In the genomic region with DNA sequence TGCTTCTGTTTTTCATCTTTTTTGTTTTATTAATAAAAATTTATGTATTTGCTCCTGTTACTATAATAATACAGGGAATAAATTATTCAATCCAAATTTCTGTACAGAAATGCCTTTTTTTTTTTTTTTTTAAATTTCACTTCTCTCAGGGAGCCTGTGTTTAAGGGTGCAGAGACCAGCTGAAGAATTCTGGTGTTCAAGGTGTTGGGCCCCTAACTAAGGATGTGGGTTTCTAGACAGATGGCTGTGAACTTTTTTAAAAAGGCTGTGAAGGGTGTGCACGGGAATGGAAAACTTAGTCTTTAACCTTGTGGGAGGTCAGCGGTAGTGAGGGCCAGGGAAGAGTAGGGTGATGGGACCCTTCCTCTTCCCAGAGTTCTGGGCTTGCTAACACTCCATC, we compare ENCODE assay signal across 8 cellular contexts. TPM values are rescaled to one million over a fixed set of nuclear protein-coding genes. Genes with fewer than 3 reads are reported as not detected.
A peak's percentile ranks its signal among the peaks of the same experiment; 100 is the strongest.
DNase-seq lines count a peak whose midpoint lies in the region; ATAC-seq and TF ChIP-seq lines count a peak whose summit lies in the region.

No MANE protein-coding gene starts in this region.

- DNase-seq in activated T-cell treated with anti-CD3 and anti-CD28 coated beads, Interleukin-2, amount 50 U/mL, for 72 hours: no peak
- no peak for DNase-seq in activated T-cell treated with anti-CD3 and anti-CD28 coated beads, Interleukin-2, amount 50 U/mL, for 1 hour
- no peak for DNase-seq in activated naive CD8-positive, alpha-beta T cell treated with anti-CD3 and anti-CD28 coated beads for 36 hours
- no peak for DNase-seq in tibial artery
- DNase-seq in stimulated activated CD4-positive, alpha-beta T cell treated with anti-CD3 and anti-CD28 coated beads, Interleukin-4, amount 100 ng/mL, for 1 hour: no peak

- H3K4me1 Mint-ChIP-seq in activated T-cell treated with anti-CD3 and anti-CD28 coated beads, Interleukin-2, amount 50 U/mL, for 72 hours (ENCODE audit: low read depth): peaks cover 23% of the 10 kb centered on the region
- peaks cover 18% of the 10 kb centered on the region for H3K4me1 Mint-ChIP-seq in activated naive CD8-positive, alpha-beta T cell treated with anti-CD3 and anti-CD28 coated beads for 36 hours

- ATAC-seq in activated T-cell treated with anti-CD3 and anti-CD28 coated beads, Interleukin-2, amount 50 U/mL, for 72 hours (replicated peaks in 1 of 2): no peak
- ATAC-seq in GM19328 (IDR thresholded peaks at IDR 0.05; ENCODE audit: unreplicated experiment): no peak
- no peak for ATAC-seq in HG02610 (IDR thresholded peaks at IDR 0.05; ENCODE audit: unreplicated experiment)

- intact Hi-C loops in tibial artery (cut with DNase I; ENCODE audit: low total_unique reads): no loop called here

- H3K27me3 ChIP-seq in mucosa of stomach (ENCODE audit: control insufficient read depth, insufficient read depth, low read length) (peaks cover 5% of the 10 kb centered on the region), tibial artery (no peaks in the 10 kb centered on the region)

- H3K36me3 ChIP-seq in mucosa of stomach (ENCODE audit: control insufficient read depth, insufficient read depth, low read length) (no peaks in the 10 kb centered on the region), tibial artery (peaks cover 14 to 64% (median 35%) of the 10 kb centered on the region in 3 donors)

- TF ChIP-seq CTCF in tibial artery (IDR thresholded peaks at IDR 0.05): no peak

- H3K4me1 ChIP-seq in mucosa of stomach (ENCODE audit: control insufficient read depth, insufficient read depth, low read length) (peaks cover 21% of the 10 kb centered on the region), tibial artery (peaks cover 0 to 29% (median 19%) of the 10 kb centered on the region in 4 donors)

- peak overlapping the region; percentile 65 to 88 for H3K4me3 Mint-ChIP-seq in activated T-cell treated with anti-CD3 and anti-CD28 coated beads, Interleukin-2, amount 50 U/mL, for 72 hours
- peak overlapping the region; percentile 79 for H3K4me3 Mint-ChIP-seq in activated naive CD8-positive, alpha-beta T cell treated with anti-CD3 and anti-CD28 coated beads for 36 hours

- H3K9me3 ChIP-seq in mucosa of stomach (ENCODE audit: control insufficient read depth, low read length) (no peaks in the 10 kb centered on the region), tibial artery (no peaks in the 10 kb centered on the region)

- peaks cover 0 to 1% of the 10 kb centered on the region in 2 donors for H3K9me3 Mint-ChIP-seq in activated T-cell treated with anti-CD3 and anti-CD28 coated beads, Interleukin-2, amount 50 U/mL, for 72 hours
- no peaks in the 10 kb centered on the region for H3K9me3 Mint-ChIP-seq in activated naive CD8-positive, alpha-beta T cell treated with anti-CD3 and anti-CD28 coated beads for 36 hours

- peak overlapping the region; percentile 18 for H3K27ac Mint-ChIP-seq in activated T-cell treated with anti-CD3 and anti-CD28 coated beads, Interleukin-2, amount 50 U/mL, for 72 hours
- no peak overlapping the region for H3K27ac Mint-ChIP-seq in activated naive CD8-positive, alpha-beta T cell treated with anti-CD3 and anti-CD28 coated beads for 36 hours

- peak overlapping the region; percentile 81 for H3K9ac ChIP-seq in mucosa of stomach (ENCODE audit: low read length)

- H3K4me3 ChIP-seq in mucosa of stomach (ENCODE audit: low read length): no peak overlapping the region
- peak overlapping the region in 1 of 2 donors; percentile 89 for H3K4me3 ChIP-seq in tibial artery

- H3K27ac ChIP-seq in tibial artery: peak overlapping the region; percentile 99 to 100

- peaks cover 0 to 5% of the 10 kb centered on the region in 2 donors for H3K36me3 Mint-ChIP-seq in activated T-cell treated with anti-CD3 and anti-CD28 coated beads, Interleukin-2, amount 50 U/mL, for 72 hours (ENCODE audit: insufficient read depth in 2 of 2)
- H3K36me3 Mint-ChIP-seq in activated naive CD8-positive, alpha-beta T cell treated with anti-CD3 and anti-CD28 coated beads for 36 hours: peaks cover 8% of the 10 kb centered on the region

- no peaks in the 10 kb centered on the region for H3K27me3 Mint-ChIP-seq in activated T-cell treated with anti-CD3 and anti-CD28 coated beads, Interleukin-2, amount 50 U/mL, for 72 hours (ENCODE audit: low read depth)
- no peaks in the 10 kb centered on the region for H3K27me3 Mint-ChIP-seq in activated naive CD8-positive, alpha-beta T cell treated with anti-CD3 and anti-CD28 coated beads for 36 hours

RNA-seq across cellular contexts. Expression of a gene that starts 1.3 kb away (rescaled TPM):
- total RNA-seq in activated T-cell treated with anti-CD3 and anti-CD28 coated beads, Interleukin-2, amount 50 U/mL, for 72 hours: 10 to 100 TPM; 44.3 to 52.7 TPM
- total RNA-seq in activated naive CD8-positive, alpha-beta T cell treated with anti-CD3 and anti-CD28 coated beads for 36 hours: 10 to 100 TPM; 18.9 to 20.2 TPM

RNA-seq across cellular contexts. Expression of a gene that starts 7.9 kb away (rescaled TPM):
- 1 to 10 TPM; 2.8 to 5.3 TPM for total RNA-seq in activated T-cell treated with anti-CD3 and anti-CD28 coated beads, Interleukin-2, amount 50 U/mL, for 72 hours
- total RNA-seq in activated naive CD8-positive, alpha-beta T cell treated with anti-CD3 and anti-CD28 coated beads for 36 hours: 1 to 10 TPM; 1.9 to 2.2 TPM

RNA-seq across cellular contexts. Expression of a gene that starts 12.3 kb away (rescaled TPM):
- total RNA-seq in activated T-cell treated with anti-CD3 and anti-CD28 coated beads, Interleukin-2, amount 50 U/mL, for 72 hours: 10 to 100 TPM; 21.3 to 23.1 TPM
- total RNA-seq in activated naive CD8-positive, alpha-beta T cell treated with anti-CD3 and anti-CD28 coated beads for 36 hours: 10 to 100 TPM; 17.1 to 18.5 TPM

RNA-seq across cellular contexts. Expression of a gene that starts 29.7 kb away (rescaled TPM):
- total RNA-seq in activated T-cell treated with anti-CD3 and anti-CD28 coated beads, Interleukin-2, amount 50 U/mL, for 72 hours: 1 to 10 TPM; 2.5 to 3.8 TPM
- 1 to 10 TPM; 1.5 TPM for total RNA-seq in activated naive CD8-positive, alpha-beta T cell treated with anti-CD3 and anti-CD28 coated beads for 36 hours

RNA-seq across cellular contexts. Expression of a gene that starts 53.5 kb away (rescaled TPM):
- total RNA-seq in activated T-cell treated with anti-CD3 and anti-CD28 coated beads, Interleukin-2, amount 50 U/mL, for 72 hours: 1 to 10 TPM; 3.2 to 5.9 TPM
- 1 to 10 TPM; 1.5 to 1.7 TPM for total RNA-seq in activated naive CD8-positive, alpha-beta T cell treated with anti-CD3 and anti-CD28 coated beads for 36 hours
